ENCODE assay signal across 1 cellular context in genomic region chr21:43866659-43867331, GRCh38.
TF ChIP-seq lines count a peak whose summit lies in the region.

No MANE protein-coding gene starts in this region.

TF ChIP-seq in GM12878, 131 proteins besides CTCF, POLR2A, EP300 and RAD21 (continued from another document and continues in another):
- no peak for TF ChIP-seq PRDM15 (CRISPR knock-in tag; IDR thresholded peaks at IDR 0.05)
- TF ChIP-seq MTA2 (IDR thresholded peaks at IDR 0.05; ENCODE audit: low read depth): no peak
- peak; percentile 57 for TF ChIP-seq NR2C1 (IDR thresholded peaks at IDR 0.05)
- TF ChIP-seq ZBTB33 (IDR thresholded peaks at IDR 0.05): no peak
- TF ChIP-seq BRCA1 (IDR thresholded peaks at IDR 0.05; ENCODE audit: low read depth, low read length): no peak
- TF ChIP-seq FOS (IDR thresholded peaks at IDR 0.05; ENCODE audit: borderline replicate concordance, extremely low read depth, insufficient read length): no peak
- TF ChIP-seq IKZF2 (IDR thresholded peaks at IDR 0.05): no peak; a peak in 1 of 4 replicates
- TF ChIP-seq ATF2 (IDR thresholded peaks at IDR 0.05; ENCODE audit: low read length): no peak
- TF ChIP-seq, protein P1, sequence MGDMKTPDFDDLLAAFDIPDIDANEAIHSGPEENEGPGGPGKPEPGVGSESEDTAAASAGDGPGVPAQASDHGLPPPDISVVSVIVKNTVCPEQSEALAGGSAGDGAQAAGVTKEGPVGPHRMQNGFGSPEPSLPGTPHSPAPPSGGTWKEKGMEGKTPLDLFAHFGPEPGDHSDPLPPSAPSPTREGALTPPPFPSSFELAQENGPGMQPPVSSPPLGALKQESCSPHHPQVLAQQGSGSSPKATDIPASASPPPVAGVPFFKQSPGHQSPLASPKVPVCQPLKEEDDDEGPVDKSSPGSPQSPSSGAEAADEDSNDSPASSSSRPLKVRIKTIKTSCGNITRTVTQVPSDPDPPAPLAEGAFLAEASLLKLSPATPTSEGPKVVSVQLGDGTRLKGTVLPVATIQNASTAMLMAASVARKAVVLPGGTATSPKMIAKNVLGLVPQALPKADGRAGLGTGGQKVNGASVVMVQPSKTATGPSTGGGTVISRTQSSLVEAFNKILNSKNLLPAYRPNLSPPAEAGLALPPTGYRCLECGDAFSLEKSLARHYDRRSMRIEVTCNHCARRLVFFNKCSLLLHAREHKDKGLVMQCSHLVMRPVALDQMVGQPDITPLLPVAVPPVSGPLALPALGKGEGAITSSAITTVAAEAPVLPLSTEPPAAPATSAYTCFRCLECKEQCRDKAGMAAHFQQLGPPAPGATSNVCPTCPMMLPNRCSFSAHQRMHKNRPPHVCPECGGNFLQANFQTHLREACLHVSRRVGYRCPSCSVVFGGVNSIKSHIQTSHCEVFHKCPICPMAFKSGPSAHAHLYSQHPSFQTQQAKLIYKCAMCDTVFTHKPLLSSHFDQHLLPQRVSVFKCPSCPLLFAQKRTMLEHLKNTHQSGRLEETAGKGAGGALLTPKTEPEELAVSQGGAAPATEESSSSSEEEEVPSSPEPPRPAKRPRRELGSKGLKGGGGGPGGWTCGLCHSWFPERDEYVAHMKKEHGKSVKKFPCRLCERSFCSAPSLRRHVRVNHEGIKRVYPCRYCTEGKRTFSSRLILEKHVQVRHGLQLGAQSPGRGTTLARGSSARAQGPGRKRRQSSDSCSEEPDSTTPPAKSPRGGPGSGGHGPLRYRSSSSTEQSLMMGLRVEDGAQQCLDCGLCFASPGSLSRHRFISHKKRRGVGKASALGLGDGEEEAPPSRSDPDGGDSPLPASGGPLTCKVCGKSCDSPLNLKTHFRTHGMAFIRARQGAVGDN (IDR thresholded peaks at IDR 0.05): peak; percentile 32; the same call in 1 of the 2 replicates
- TF ChIP-seq ZBTB40 (IDR thresholded peaks at IDR 0.05; ENCODE audit: borderline replicate concordance): no peak
- TF ChIP-seq, protein P2, sequence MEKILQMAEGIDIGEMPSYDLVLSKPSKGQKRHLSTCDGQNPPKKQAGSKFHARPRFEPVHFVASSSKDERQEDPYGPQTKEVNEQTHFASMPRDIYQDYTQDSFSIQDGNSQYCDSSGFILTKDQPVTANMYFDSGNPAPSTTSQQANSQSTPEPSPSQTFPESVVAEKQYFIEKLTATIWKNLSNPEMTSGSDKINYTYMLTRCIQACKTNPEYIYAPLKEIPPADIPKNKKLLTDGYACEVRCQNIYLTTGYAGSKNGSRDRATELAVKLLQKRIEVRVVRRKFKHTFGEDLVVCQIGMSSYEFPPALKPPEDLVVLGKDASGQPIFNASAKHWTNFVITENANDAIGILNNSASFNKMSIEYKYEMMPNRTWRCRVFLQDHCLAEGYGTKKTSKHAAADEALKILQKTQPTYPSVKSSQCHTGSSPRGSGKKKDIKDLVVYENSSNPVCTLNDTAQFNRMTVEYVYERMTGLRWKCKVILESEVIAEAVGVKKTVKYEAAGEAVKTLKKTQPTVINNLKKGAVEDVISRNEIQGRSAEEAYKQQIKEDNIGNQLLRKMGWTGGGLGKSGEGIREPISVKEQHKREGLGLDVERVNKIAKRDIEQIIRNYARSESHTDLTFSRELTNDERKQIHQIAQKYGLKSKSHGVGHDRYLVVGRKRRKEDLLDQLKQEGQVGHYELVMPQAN (conservative IDR thresholded peaks at IDR 0.05): peak; percentile 22; the same call in 1 of the 2 replicates
- peak; percentile 47; the same call in 1 of the 2 replicates for TF ChIP-seq LARP7 (IDR thresholded peaks at IDR 0.05)
- TF ChIP-seq MYC (IDR thresholded peaks at IDR 0.05; ENCODE audit: insufficient read depth, insufficient read length, insufficient replicate concordance, low read length, severe bottlenecking): no peak
- TF ChIP-seq MAX (IDR thresholded peaks at IDR 0.05; ENCODE audit: low read depth, low read length): no peak
- TF ChIP-seq DPF2 (IDR thresholded peaks at IDR 0.05): no peak; the same call in none of the 2 replicates
- no peak for TF ChIP-seq ZNF622 (IDR thresholded peaks at IDR 0.05)
- no peak for TF ChIP-seq SPI1 (IDR thresholded peaks at IDR 0.05; ENCODE audit: borderline replicate concordance, insufficient read depth, low read depth, low read length)
- TF ChIP-seq SUPT20H (IDR thresholded peaks at IDR 0.05; ENCODE audit: borderline replicate concordance, control insufficient read depth, low read depth, low read length): no peak
- no peak for TF ChIP-seq IRF5 (IDR thresholded peaks at IDR 0.05; ENCODE audit: borderline replicate concordance)
- TF ChIP-seq ATF3 (IDR thresholded peaks at IDR 0.05; ENCODE audit: borderline replicate concordance, extremely low read depth, low read depth, low read length): no peak
- TF ChIP-seq SIN3A (IDR thresholded peaks at IDR 0.05; ENCODE audit: low read depth, low read length): peak; percentile 78; the same call in 1 of the 2 replicates
- TF ChIP-seq ZBTB4 (CRISPR knock-in tag; IDR thresholded peaks at IDR 0.05): no peak
- TF ChIP-seq ZNF384 (IDR thresholded peaks at IDR 0.05; ENCODE audit: borderline replicate concordance, low read depth, low read length): no peak
- no peak for TF ChIP-seq ATF7 (IDR thresholded peaks at IDR 0.05; ENCODE audit: low read depth)
- TF ChIP-seq SMARCA5 (IDR thresholded peaks at IDR 0.05): no peak
- no peak for TF ChIP-seq SIX5 (IDR thresholded peaks at IDR 0.05; ENCODE audit: low read depth, low read length, severe bottlenecking)
- no peak for TF ChIP-seq STAT3 (IDR thresholded peaks at IDR 0.05; ENCODE audit: low read depth, low read length)
